Comparison of ENCODE assay signal across 9 cellular contexts in the genomic region with DNA sequence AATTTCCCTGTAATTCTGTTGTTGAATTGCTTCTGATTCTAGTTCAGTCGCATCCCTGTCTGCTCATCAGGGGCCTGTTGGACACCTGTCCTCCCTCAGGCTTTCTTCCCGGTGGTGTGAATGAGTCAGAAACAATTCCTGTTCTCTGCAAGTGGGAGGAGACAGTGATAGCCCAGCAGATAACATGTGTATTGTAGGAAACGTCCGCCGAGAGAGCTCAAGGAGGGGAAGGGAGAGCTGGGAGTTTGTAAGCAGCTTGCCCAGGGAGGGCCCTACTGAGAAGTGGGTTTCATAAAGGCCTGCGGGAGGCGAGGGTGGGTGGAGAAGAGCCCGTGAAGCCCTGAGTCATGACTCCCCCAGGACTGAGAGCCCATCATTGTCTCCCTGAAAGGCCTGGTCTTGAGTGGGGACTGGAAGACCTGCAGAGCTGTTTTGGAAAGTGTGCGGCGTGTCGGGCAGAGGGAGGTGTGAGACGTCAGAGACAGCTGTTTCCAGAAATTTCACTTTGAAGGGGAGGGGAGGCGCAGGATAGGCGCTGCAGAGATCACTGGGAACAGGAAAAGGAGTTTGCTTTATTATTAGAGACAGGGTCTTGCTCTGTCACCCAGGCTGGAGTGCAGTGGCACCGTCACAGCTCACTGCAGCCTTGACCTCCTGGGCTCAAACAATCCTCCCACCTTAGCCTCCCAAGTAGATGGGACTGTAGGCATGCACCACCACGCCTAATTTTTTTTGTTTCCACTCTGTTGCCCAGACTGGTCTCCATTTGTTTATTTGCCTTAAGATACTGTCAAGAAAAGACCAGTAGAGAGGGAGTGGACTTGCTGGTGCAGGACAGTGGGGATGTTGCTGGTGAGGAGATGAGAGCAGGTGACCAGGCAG. TPM values are rescaled to one million over a fixed set of nuclear protein-coding genes. Genes with fewer than 3 reads are reported as not detected.
DNase-seq lines count a peak whose midpoint lies in the region; ATAC-seq and TF ChIP-seq lines count a peak whose summit lies in the region.
"Had no signal": no experiment of that assay in that cellular context is flagged by ENCODE, and none has a peak within 500 bp of the region (broad histone marks: within the 10 kb centered on the region; RNA-seq: fewer than 3 reads in every experiment).

No MANE protein-coding gene starts in this region.

- H3K4me1 Mint-ChIP-seq in Caco-2 (ENCODE audit: low read depth, unreplicated experiment) (peaks cover 21% of the 10 kb centered on the region), chondrocyte (ENCODE audit: low read depth) (peaks cover 10% of the 10 kb centered on the region)

- H3K27me3 Mint-ChIP-seq in Caco-2 (ENCODE audit: insufficient read depth, unreplicated experiment), result no peaks in the 10 kb centered on the region
- H3K27me3 Mint-ChIP-seq in chondrocyte (ENCODE audit: low read depth), result no peaks in the 10 kb centered on the region

- no TSS peak for BruUV-seq in Caco-2 (replicated peaks; lab: Mats Ljungman, UMichigan)

- H3K27me3 ChIP-seq in Caco-2 (replicated peaks; ENCODE audit: control insufficient read depth, insufficient read depth, low read length), result no peaks in the 10 kb centered on the region

- no peaks in the 10 kb centered on the region for H3K9me3 ChIP-seq in Caco-2

- no peak for TF ChIP-seq POLR2A in GM18505 (IDR thresholded peaks at IDR 0.05; ENCODE audit: borderline replicate concordance, extremely low read depth, insufficient read depth, insufficient read length)

- ATAC-seq in HG02870 (IDR thresholded peaks at IDR 0.05; ENCODE audit: unreplicated experiment), result no peak
- ATAC-seq in GM18505 (IDR thresholded peaks at IDR 0.05; ENCODE audit: unreplicated experiment), result no peak

- no peak overlapping the region for H3K4me3 ChIP-seq in Caco-2 (ENCODE audit: low read depth, low read length)

- H3K4me3 Mint-ChIP-seq in Caco-2 (ENCODE audit: unreplicated experiment) (peak overlapping the region; percentile 18), chondrocyte (ENCODE audit: unreplicated experiment) (no peak overlapping the region)

- POLR2A ChIA-PET in Caco-2 (lab: Charles Lee), result interaction anchor here (0.6 to 1.0 kb wide), 4 partner anchors 36 to 41 kb away, joined by 3 to 6 read pairs (median 4); a partner anchor contains a TSS

- CTCF ChIA-PET in Caco-2 (lab: Charles Lee), result interaction anchor here (1.0 to 1.6 kb wide), 3 partner anchors 36 to 92 kb away, joined by 6 to 17 read pairs (median 6); a partner anchor contains a TSS

- TF ChIP-seq CTCF in Caco-2 (IDR thresholded peaks at IDR 0.05; ENCODE audit: insufficient read depth in 1 of 2, low read depth in 1 of 2, low read length in 1 of 2, severe bottlenecking in 1 of 2, unreplicated experiment in 1 of 2) (no peak), chondrocyte (IDR thresholded peaks at IDR 0.05) (no peak)

- peaks cover 23% of the 10 kb centered on the region for H3K4me1 ChIP-seq in Caco-2

- DNase-seq in Caco-2, result peak; percentile 77
- DNase-seq in NCI-H146 treated with DMSO at 0.1 percent for 48 hours (lab: John Stamatoyannopoulos, UW; ENCODE audit: unreplicated experiment), result peak; percentile 15
- peak; percentile 41 for DNase-seq in chondrocyte (ENCODE audit: low spot score)
- peak; percentile 73 for DNase-seq in myocyte (ENCODE audit: low read depth)
- no peak for DNase-seq in activated CD4-positive, alpha-beta T cell treated with anti-CD3 and anti-CD28 coated beads for 1 hour
- DNase-seq in RPMI8226, result no peak
- DNase-seq: NCI-H2081 treated with DMSO at 0.1 percent for 48 hours had no signal

- peaks cover 12% of the 10 kb centered on the region; the same call in 1 of the 2 replicates for H3K36me3 ChIP-seq in Caco-2 (ENCODE audit: control insufficient read depth, insufficient read depth, low read length)

- peaks cover 53% of the 10 kb centered on the region for H3K36me3 Mint-ChIP-seq in Caco-2 (ENCODE audit: insufficient read depth, unreplicated experiment)
- H3K36me3 Mint-ChIP-seq in chondrocyte (ENCODE audit: low read depth), result peaks cover 59% of the 10 kb centered on the region

- peak overlapping the region; percentile 40 for H3K27ac Mint-ChIP-seq in Caco-2 (ENCODE audit: unreplicated experiment)
- no peak overlapping the region for H3K27ac Mint-ChIP-seq in chondrocyte (ENCODE audit: unreplicated experiment)

- no peaks in the 10 kb centered on the region for H3K9me3 Mint-ChIP-seq in Caco-2 (ENCODE audit: unreplicated experiment)
- no peaks in the 10 kb centered on the region for H3K9me3 Mint-ChIP-seq in chondrocyte (ENCODE audit: low read depth)

- intact Hi-C loops in Caco-2 (cut with micrococcal nuclease; ENCODE audit: unreplicated experiment), result loop anchor here (2.0 kb wide), 4 partner anchors 18 to 92 kb away; a partner anchor contains a TSS

RNA-seq across cellular contexts. Expression of a gene that starts 35.3 kb away (rescaled TPM):
- total RNA-seq in Caco-2 (2022) (91.3 and 101 TPM in 2 replicates), chondrocyte (38.8 to 47.5 TPM (median 41.4 TPM) in 3 replicates), myocyte (31.9 and 48.0 TPM in 2 replicates)
- 56.0 TPM for polyA plus RNA-seq in myocyte (2012)

RNA-seq across cellular contexts. Expression of a gene that starts 38.7 kb away (rescaled TPM):
- not detected in 2 replicates for total RNA-seq in Caco-2 (2022)
- not detected in 3 replicates for total RNA-seq in chondrocyte
- total RNA-seq in myocyte, result not detected in 2 replicates
- polyA plus RNA-seq in myocyte (2012), result 0.05 TPM

RNA-seq across cellular contexts. Expression of a gene that starts 40.1 kb away (rescaled TPM):
- 344 and 371 TPM in 2 replicates for total RNA-seq in Caco-2 (2022)
- 44.4 to 58.7 TPM (median 57.5 TPM) in 3 replicates for total RNA-seq in chondrocyte
- 48.0 and 87.5 TPM in 2 replicates for total RNA-seq in myocyte
- 138 TPM for polyA plus RNA-seq in myocyte (2012)

RNA-seq across cellular contexts. Expression of a gene that starts 49.5 kb away (rescaled TPM):
- total RNA-seq in Caco-2 (2022), result not detected in 2 replicates
- total RNA-seq in chondrocyte, result not detected in 3 replicates
- total RNA-seq in myocyte, result 0.21 TPM in 1 of 2 replicates, not detected in the other
- polyA plus RNA-seq in myocyte (2012), result not detected

RNA-seq across cellular contexts. Expression of a gene that starts 59.9 kb away (rescaled TPM):
- not detected in 2 replicates for total RNA-seq in Caco-2 (2022)
- total RNA-seq in chondrocyte, result 0.20 to 0.36 TPM in 2 of 3 replicates, not detected in the other
- total RNA-seq in myocyte, result 0.16 and 0.29 TPM in 2 replicates
- polyA plus RNA-seq in myocyte (2012), result 0.06 TPM

Comparison
In these comparisons a context has a peak if more than half of its experiments do, and no peak if none do; other contexts are left out.
1. DNase-seq: peak in Caco-2 (2 of 2), NCI-H146 treated with DMSO at 0.1 percent for 48 hours (single experiment), chondrocyte (single experiment) and myocyte (single experiment); none in activated CD4-positive, alpha-beta T cell treated with anti-CD3 and anti-CD28 coated beads for 1 hour (single experiment) and RPMI8226 (single experiment).